8 cellular contexts compared by ENCODE assay signal in genomic region chrX:76149160-76149841, GRCh38. TPM values are rescaled to one million over a fixed set of nuclear protein-coding genes. Genes with fewer than 3 reads are reported as not detected.
A peak's percentile ranks its signal among the peaks of the same experiment; 100 is the strongest.
DNase-seq lines count a peak whose midpoint lies in the region; ATAC-seq and TF ChIP-seq lines count a peak whose summit lies in the region.
"Not testable (repeated sequence)": the region's sequence is repeated elsewhere in the genome, so short reads cannot be mapped to it uniquely, and the experiment has no call there.

No MANE protein-coding gene starts in this region.

- H3K4me3 ChIP-seq in WERI-Rb-1 (ENCODE audit: low read depth, low read length) (peak overlapping the region; percentile 41), lower lobe of right lung (peak overlapping the region; percentile 29)

- H3K9me3 Mint-ChIP-seq in central memory CD8-positive, alpha-beta T cell; stimulated activated naive CD8-positive, alpha-beta T cell treated with anti-CD3 and anti-CD28 coated beads, Interleukin-15, Interleukin-2, amounts not matched to agents 100 ng/mL and 50 ng/mL, for 24 hours: not testable (repeated sequence)

- H3K4me3 Mint-ChIP-seq in central memory CD8-positive, alpha-beta T cell: peak overlapping the region; percentile 75
- H3K4me3 Mint-ChIP-seq in stimulated activated naive CD8-positive, alpha-beta T cell treated with anti-CD3 and anti-CD28 coated beads, Interleukin-15, Interleukin-2, amounts not matched to agents 100 ng/mL and 50 ng/mL, for 24 hours: peak overlapping the region; percentile 87

- not testable (repeated sequence) for DNase-seq in WERI-Rb-1; central memory CD8-positive, alpha-beta T cell (ENCODE audit: low spot score in 2 of 2); lower lobe of right lung

- H3K36me3 Mint-ChIP-seq in central memory CD8-positive, alpha-beta T cell (ENCODE audit: insufficient read depth): peaks cover 13% of the 10 kb centered on the region
- not testable (repeated sequence) for H3K36me3 Mint-ChIP-seq in stimulated activated naive CD8-positive, alpha-beta T cell treated with anti-CD3 and anti-CD28 coated beads, Interleukin-15, Interleukin-2, amounts not matched to agents 100 ng/mL and 50 ng/mL, for 24 hours (ENCODE audit: low read depth)

- ATAC-seq in GM18502 (IDR thresholded peaks at IDR 0.05; ENCODE audit: poor library complexity, unreplicated experiment): peak; percentile 59
- peak; percentile 43 for ATAC-seq in GM21367 (IDR thresholded peaks at IDR 0.05; ENCODE audit: unreplicated experiment)
- ATAC-seq in HG02885 (IDR thresholded peaks at IDR 0.05; ENCODE audit: poor library complexity, unreplicated experiment): peak; percentile 54
- peak; percentile 37 for ATAC-seq in HG03565 (IDR thresholded peaks at IDR 0.05; ENCODE audit: unreplicated experiment)
- ATAC-seq in central memory CD8-positive, alpha-beta T cell (replicated peaks; ENCODE audit: extremely low read depth, poor library complexity, severe bottlenecking): peak; percentile 65
- peak; percentile 85 to 91 for ATAC-seq in lower lobe of right lung

- peak overlapping the region; percentile 96 for H3K27ac Mint-ChIP-seq in central memory CD8-positive, alpha-beta T cell (ENCODE audit: low read depth)
- H3K27ac Mint-ChIP-seq in stimulated activated naive CD8-positive, alpha-beta T cell treated with anti-CD3 and anti-CD28 coated beads, Interleukin-15, Interleukin-2, amounts not matched to agents 100 ng/mL and 50 ng/mL, for 24 hours: peak overlapping the region; percentile 99

- not testable (repeated sequence) for TF ChIP-seq CTCF in WERI-Rb-1 (IDR thresholded peaks at IDR 0.05; ENCODE audit: low read depth, low read length); lower lobe of right lung (IDR thresholded peaks at IDR 0.05)

- intact Hi-C loops in lower lobe of right lung (cut with DNase I): not testable (repeated sequence)

- not testable (repeated sequence) for H3K9me3 ChIP-seq in WERI-Rb-1 (ENCODE audit: severe bottlenecking); lower lobe of right lung

- not testable (repeated sequence) for H3K27me3 ChIP-seq in WERI-Rb-1 (ENCODE audit: insufficient read depth, low read depth, severe bottlenecking); lower lobe of right lung (ENCODE audit: low read depth)

- peaks cover 13% of the 10 kb centered on the region for H3K4me1 Mint-ChIP-seq in central memory CD8-positive, alpha-beta T cell
- H3K4me1 Mint-ChIP-seq in stimulated activated naive CD8-positive, alpha-beta T cell treated with anti-CD3 and anti-CD28 coated beads, Interleukin-15, Interleukin-2, amounts not matched to agents 100 ng/mL and 50 ng/mL, for 24 hours (ENCODE audit: low read depth): peaks cover 19% of the 10 kb centered on the region

- H3K4me1 ChIP-seq in lower lobe of right lung: peaks cover 22% of the 10 kb centered on the region

- H3K36me3 ChIP-seq in WERI-Rb-1, lower lobe of right lung: not testable (repeated sequence)

- H3K27ac ChIP-seq in WERI-Rb-1, lower lobe of right lung: not testable (repeated sequence)

- not testable (repeated sequence) for H3K27me3 Mint-ChIP-seq in central memory CD8-positive, alpha-beta T cell; stimulated activated naive CD8-positive, alpha-beta T cell treated with anti-CD3 and anti-CD28 coated beads, Interleukin-15, Interleukin-2, amounts not matched to agents 100 ng/mL and 50 ng/mL, for 24 hours

RNA-seq across cellular contexts. Expression of gene PBDC1, which starts 23.6 kb away (rescaled TPM):
- total RNA-seq in lower lobe of right lung: 23.0 TPM

Comparison
In these comparisons a context has a peak if more than half of its experiments do, and no peak if none do; other contexts are left out.
1. ATAC-seq: peak in every context shown above with its lines; median percentile 88 in lower lobe of right lung; 65 in central memory CD8-positive, alpha-beta T cell; 59 in GM18502; 54 in HG02885; 43 in GM21367; 37 in HG03565.